ENCODE assay signal across 8 cellular contexts in the genomic region with DNA sequence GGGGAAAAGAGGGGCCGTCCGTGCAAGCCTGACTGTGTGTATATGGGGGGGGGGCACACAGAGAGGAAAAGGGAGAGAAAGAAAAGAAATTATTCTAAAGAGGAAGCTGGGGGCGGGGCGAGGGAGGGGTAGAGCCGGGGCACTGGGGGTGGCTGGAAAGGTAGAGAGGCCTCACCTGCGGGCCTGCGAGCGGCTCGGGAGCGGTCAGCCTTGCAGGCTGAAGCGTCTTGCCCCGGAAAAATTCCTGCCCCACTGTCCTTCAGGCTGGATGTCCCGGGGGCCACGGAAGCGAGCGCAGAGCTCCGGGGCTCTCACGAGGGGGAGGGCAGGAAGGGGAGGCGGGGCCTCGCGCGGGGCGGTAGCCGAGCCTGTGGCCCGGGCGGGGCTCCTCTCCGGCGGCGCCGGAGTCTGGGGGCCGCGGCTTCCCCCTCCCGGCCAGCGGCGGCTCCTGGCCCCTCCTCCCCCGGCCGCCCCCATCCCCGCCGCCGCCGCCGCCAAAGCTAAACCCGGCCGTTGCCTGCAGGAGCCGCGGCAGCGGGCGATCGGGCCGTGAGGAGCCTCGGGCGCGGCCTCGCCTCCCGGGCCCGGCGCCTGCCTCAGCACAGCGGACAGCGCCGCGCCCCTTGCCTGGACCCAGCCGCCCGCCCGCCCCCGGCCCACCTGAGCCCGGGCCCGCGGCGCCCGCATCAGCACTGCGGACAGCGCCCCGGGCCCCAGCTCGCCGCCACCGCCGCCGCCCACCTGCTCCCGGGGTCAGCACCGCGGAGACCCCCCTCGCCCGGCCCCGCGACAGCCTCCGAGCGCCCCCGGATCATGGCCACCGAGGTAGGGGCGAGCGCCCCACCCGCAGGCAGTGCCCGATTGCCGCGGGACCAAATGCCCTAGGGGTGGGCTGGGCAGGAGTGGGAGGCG. TPM values are rescaled to one million over a fixed set of nuclear protein-coding genes. Genes with fewer than 3 reads are reported as not detected.
A peak's percentile ranks its signal among the peaks of the same experiment; 100 is the strongest.
DNase-seq lines count a peak whose midpoint lies in the region; ATAC-seq, FAIRE-seq and TF ChIP-seq lines count a peak whose summit lies in the region.

A gene (plus strand): TSS at position 353 of the 912 bp plus-strand sequence. CDS start 461 bp downstream, at position 814.

- peaks cover 0 to 1% of the 10 kb centered on the region in 2 donors for H3K36me3 Mint-ChIP-seq in CD14-positive monocyte
- peaks cover 1% of the 10 kb centered on the region for H3K36me3 Mint-ChIP-seq in activated T-cell treated with anti-CD3 and anti-CD28 coated beads, Interleukin-2, amount 50 U/mL, for 4 hours (ENCODE audit: insufficient read depth)

- peak within 1 kb of the TSS; percentile 78 to 88 for H3K4me3 Mint-ChIP-seq in CD14-positive monocyte
- H3K4me3 Mint-ChIP-seq in activated T-cell treated with anti-CD3 and anti-CD28 coated beads, Interleukin-2, amount 50 U/mL, for 4 hours: peak within 1 kb of the TSS; percentile 85

- no peak within 1 kb of the TSS for H2BK120ac ChIP-seq in neuronal stem cell (ENCODE audit: low read depth, low read length)

- no CpG with 5 or more reads among the region's 96 CpGs for WGBS in neuronal stem cell (ENCODE audit: extremely low coverage in 2 of 2, insufficient read length in 2 of 2, insufficient replicate concordance in 1 of 2), 2 donors

- H3K79me1 ChIP-seq in neuronal stem cell (ENCODE audit: low read depth, low read length): no peaks in the 10 kb centered on the region

- H2BK12ac ChIP-seq in neuronal stem cell (ENCODE audit: low read length): no peak within 1 kb of the TSS

- no peak within 1 kb of the TSS for H4K8ac ChIP-seq in neuronal stem cell (ENCODE audit: low read depth, low read length)

- peaks cover 0 to 3% of the 10 kb centered on the region in 2 donors for H3K9me3 ChIP-seq in neuronal stem cell (replicated peaks in 1 of 2; ENCODE audit: control insufficient read depth in 2 of 2, insufficient read depth in 1 of 2, low read depth in 1 of 2, low read length in 2 of 2)
- H3K9me3 ChIP-seq in tibial artery: no peaks in the 10 kb centered on the region

- H2BK5ac ChIP-seq in neuronal stem cell (ENCODE audit: low read length): no peak within 1 kb of the TSS

- H3K9ac ChIP-seq in neuronal stem cell (ENCODE audit: low read depth, low read length, poor library complexity): no peak within 1 kb of the TSS

- H2AFZ ChIP-seq in neuronal stem cell (ENCODE audit: low read length): peak within 1 kb of the TSS; percentile 49

- no peak within 1 kb of the TSS for H3K4ac ChIP-seq in neuronal stem cell (ENCODE audit: low read length)

- no peak within 1 kb of the TSS for H3K27ac ChIP-seq in neuronal stem cell (replicated peaks; ENCODE audit: low read length)
- H3K27ac ChIP-seq in tibial artery: no peak within 1 kb of the TSS

- no peak within 1 kb of the TSS for H2AK5ac ChIP-seq in neuronal stem cell (ENCODE audit: low read depth, low read length)

- H3K36me3 ChIP-seq in neuronal stem cell (replicated peaks in 1 of 2; ENCODE audit: control insufficient read depth in 2 of 2, insufficient read depth in 2 of 2, low read length in 2 of 2): no peaks in the 10 kb centered on the region
- H3K36me3 ChIP-seq in tibial artery: no peaks in the 10 kb centered on the region

- peak; percentile 49 for ATAC-seq in GM21515 (IDR thresholded peaks at IDR 0.05; ENCODE audit: unreplicated experiment)
- ATAC-seq in activated T-cell treated with anti-CD3 and anti-CD28 coated beads, Interleukin-2, amount 50 U/mL, for 4 hours: peak; percentile 84 to 86

- H2BK15ac ChIP-seq in neuronal stem cell (ENCODE audit: low read length): no peak within 1 kb of the TSS

- H3K14ac ChIP-seq in neuronal stem cell (ENCODE audit: low read length): no peak within 1 kb of the TSS

- H3K27me3 ChIP-seq in neuronal stem cell (ENCODE audit: control insufficient read depth in 3 of 3, insufficient read depth in 3 of 3, low read depth in 1 of 3, low read length in 3 of 3) (peaks cover 0 to 37% (median 32%) of the 10 kb centered on the region in 3 experiments), tibial artery (peaks cover 0 to 55% of the 10 kb centered on the region in 2 donors)

- peaks cover 44 to 70% (median 55%) of the 10 kb centered on the region in 3 donors for H3K27me3 Mint-ChIP-seq in CD14-positive monocyte (ENCODE audit: low read depth in 3 of 3)
- H3K27me3 Mint-ChIP-seq in activated T-cell treated with anti-CD3 and anti-CD28 coated beads, Interleukin-2, amount 50 U/mL, for 4 hours (ENCODE audit: low read depth): no peaks in the 10 kb centered on the region

- H3K4me3 ChIP-seq in fibroblast of mammary gland (ENCODE audit: control insufficient read depth, low read depth, low read length) (peak within 1 kb of the TSS; percentile 6), neuronal stem cell (ENCODE audit: low read length in 2 of 2) (no peak within 1 kb of the TSS), tibial artery (peak within 1 kb of the TSS; percentile 45 to 63)

- DNase-seq in CD14-positive monocyte (ENCODE audit: low spot score) (peak; percentile 39), NOMO-1 (lab: John Stamatoyannopoulos, UW; ENCODE audit: unreplicated experiment in 2 of 2) (peak; percentile 15 to 45), fibroblast of mammary gland (ENCODE audit: low read depth) (no peak), neuronal stem cell (ENCODE audit: low spot score) (peak; percentile 82), tibial artery (no peak), RCC 7860 (ENCODE audit: low spot score) (no peak)
- DNase-seq in activated T-cell treated with anti-CD3 and anti-CD28 coated beads, Interleukin-2, amount 50 U/mL, for 4 hours: peak; percentile 40

- no peak within 1 kb of the TSS for H4K91ac ChIP-seq in neuronal stem cell (ENCODE audit: low read depth, low read length, poor library complexity)

- no peak within 1 kb of the TSS for H3K23ac ChIP-seq in neuronal stem cell (ENCODE audit: low read depth, low read length, poor library complexity)

- H3K4me1 ChIP-seq in neuronal stem cell (ENCODE audit: control insufficient read depth in 2 of 2, insufficient read depth in 1 of 2, low read depth in 1 of 2, low read length in 2 of 2) (peaks cover 0 to 3% of the 10 kb centered on the region in 2 donors), tibial artery (peaks cover 0 to 17% (median 13%) of the 10 kb centered on the region in 4 donors)

- H3K27ac Mint-ChIP-seq in CD14-positive monocyte: no peak within 1 kb of the TSS

- peaks cover 10% of the 10 kb centered on the region for H3K4me1 Mint-ChIP-seq in CD14-positive monocyte
- peaks cover 36% of the 10 kb centered on the region for H3K4me1 Mint-ChIP-seq in activated T-cell treated with anti-CD3 and anti-CD28 coated beads, Interleukin-2, amount 50 U/mL, for 4 hours (ENCODE audit: low read depth)

- H3K4me2 ChIP-seq in neuronal stem cell (ENCODE audit: insufficient read depth, low read length, poor library complexity, severe bottlenecking): peak within 1 kb of the TSS; percentile 80

- intact Hi-C loops in CD14-positive monocyte (cut with micrococcal nuclease): no loop called here
- intact Hi-C loops in tibial artery (cut with DNase I; ENCODE audit: low total_unique reads): no loop called here

- peaks cover 0 to 17% (median 1%) of the 10 kb centered on the region in 7 donors for H3K9me3 Mint-ChIP-seq in CD14-positive monocyte
- no peaks in the 10 kb centered on the region for H3K9me3 Mint-ChIP-seq in activated T-cell treated with anti-CD3 and anti-CD28 coated beads, Interleukin-2, amount 50 U/mL, for 4 hours

- H3K18ac ChIP-seq in neuronal stem cell (ENCODE audit: low read length): no peak within 1 kb of the TSS

- TF ChIP-seq CTCF in CD14-positive monocyte (IDR thresholded peaks at IDR 0.05) (no peak), fibroblast of mammary gland (conservative IDR thresholded peaks at IDR 0.05; ENCODE audit: control insufficient read depth, insufficient read depth, low read depth, low read length) (no peak), tibial artery (IDR thresholded peaks at IDR 0.05) (no peak)

- FAIRE-seq in RCC 7860 (lab: Jason Lieb, UNC): no peak

RNA-seq across cellular contexts. Expression of the gene that starts here (rescaled TPM):
- polyA plus RNA-seq in CD14-positive monocyte: not detected
- total RNA-seq in activated T-cell treated with anti-CD3 and anti-CD28 coated beads, Interleukin-2, amount 50 U/mL, for 4 hours: under 1 TPM; 0.28 to 0.32 (median 0.30) TPM
- under 0.01 TPM for polyA plus RNA-seq in neuronal stem cell (2013, experiment 1 of 2)
- polyA plus RNA-seq in neuronal stem cell (2013, experiment 2 of 2): 0.01 TPM

Comparison
In these comparisons a context has a peak if more than half of its experiments do, and no peak if none do; other contexts are left out.
1. Peak in DNase-seq in CD14-positive monocyte; RNA of the gene not detected or under 1 TPM.
2. Peak in DNase-seq and ATAC-seq in activated T-cell treated with anti-CD3 and anti-CD28 coated beads, Interleukin-2, amount 50 U/mL, for 4 hours; RNA of the gene not detected or under 1 TPM.
3. DNase-seq: peak in NOMO-1 (2 of 2) and neuronal stem cell (single experiment); none in fibroblast of mammary gland (single experiment), tibial artery (0 of 2) and RCC 7860 (single experiment).
4. H3K4me3 ChIP-seq: peak in fibroblast of mammary gland (single experiment) and tibial artery (2 of 2); none in neuronal stem cell (0 of 2).